In the genomic region with DNA sequence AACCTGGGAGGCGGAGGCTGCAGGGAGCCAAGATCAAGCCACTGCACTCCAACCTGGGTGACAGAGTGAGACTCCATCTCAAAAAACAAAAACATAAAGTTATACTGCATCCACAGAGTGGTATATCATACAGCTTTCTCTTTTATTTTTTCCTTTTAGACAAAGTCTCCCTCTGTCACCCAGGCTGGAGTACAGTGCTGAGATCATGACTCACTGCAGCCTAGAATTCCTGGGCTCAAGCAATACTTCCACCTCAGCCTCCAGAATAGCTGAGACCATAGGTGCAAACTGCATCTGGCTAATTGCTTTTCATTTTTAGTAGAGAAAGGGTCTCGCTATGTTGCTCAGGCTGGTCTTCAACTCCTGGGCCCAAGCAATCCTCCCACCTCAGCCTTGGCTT, we compare ENCODE assay signal across 14 cellular contexts.
"Had no signal": no experiment of that assay in that cellular context is flagged by ENCODE, and none has a peak within 500 bp of the region (broad histone marks: within the 10 kb centered on the region; RNA-seq: fewer than 3 reads in every experiment).

No MANE protein-coding gene starts in this region.

- H3K4me3 ChIP-seq: coronary artery, prostate gland, right lobe of liver, tibial artery, upper lobe of right lung had no signal

- H2AFZ ChIP-seq: parathyroid adenoma had no signal

- H3K9ac ChIP-seq: parathyroid adenoma had no signal

- H3K27me3 ChIP-seq: foreskin keratinocyte, right lobe of liver, tibial artery, upper lobe of right lung had no signal

- H3K4me1 ChIP-seq: foreskin keratinocyte, parathyroid adenoma, prostate gland, right lobe of liver, tibial artery, upper lobe of right lung had no signal

- DNase-seq: effector CD4-positive, alpha-beta T cell; endodermal cell; erythroblast; foreskin keratinocyte; mesendoderm; naive B cell; occipital lobe; right lobe of liver; stimulated activated CD4-positive, alpha-beta T cell treated with anti-CD3 and anti-CD28 coated beads, Interleukin-4, amount 100 ng/mL, for 24 hours; tibial artery; upper lobe of right lung had no signal

- H3K79me2 ChIP-seq: parathyroid adenoma had no signal

- H3K9me3 ChIP-seq: prostate gland, right lobe of liver, tibial artery, upper lobe of right lung had no signal

- H3K27ac ChIP-seq: coronary artery, foreskin keratinocyte, parathyroid adenoma, prostate gland, right lobe of liver, tibial artery, upper lobe of right lung had no signal
